ENCODE assay signal across 2 cellular contexts in genomic region chr1:225917536-225917935, GRCh38.
A peak's percentile ranks its signal among the peaks of the same experiment; 100 is the strongest.
TF ChIP-seq lines count a peak whose summit lies in the region.

No MANE protein-coding gene starts in this region.

TF ChIP-seq in HepG2, 621 proteins besides CTCF, POLR2A, EP300 and RAD21:
- TF ChIP-seq ZNF256 (CRISPR knock-in tag; conservative IDR thresholded peaks at IDR 0.05) (no peak), MAFK (conservative IDR thresholded peaks at IDR 0.05 in 1 of 2, IDR thresholded peaks at IDR 0.05 in 1 of 2; ENCODE audit: low read length in 2 of 2) (peak; percentile 24 to 75; a peak in 3 of 4 replicates), MAFF (IDR thresholded peaks at IDR 0.05; ENCODE audit: low read depth, low read length) (peak; percentile 43), ZNF552 (CRISPR knock-in tag; IDR thresholded peaks at IDR 0.05; ENCODE audit: borderline replicate concordance) (no peak), NFE2L2 (IDR thresholded peaks at IDR 0.05; ENCODE audit: low read length) (peak; percentile 90), ZNF10 (CRISPR knock-in tag; IDR thresholded peaks at IDR 0.05; ENCODE audit: borderline replicate concordance, low read depth) (no peak), HIVEP1 (CRISPR knock-in tag; IDR thresholded peaks at IDR 0.05) (no peak)

TF ChIP-seq in endothelial cell of umbilical vein, 7 proteins besides CTCF, POLR2A, EP300 and RAD21:
- TF ChIP-seq, protein P1, sequence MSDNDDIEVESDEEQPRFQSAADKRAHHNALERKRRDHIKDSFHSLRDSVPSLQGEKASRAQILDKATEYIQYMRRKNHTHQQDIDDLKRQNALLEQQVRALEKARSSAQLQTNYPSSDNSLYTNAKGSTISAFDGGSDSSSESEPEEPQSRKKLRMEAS (IDR thresholded peaks at IDR 0.05; ENCODE audit: insufficient read depth, insufficient read length) = no peak
- TF ChIP-seq EZH2 (IDR thresholded peaks at IDR 0.05; ENCODE audit: borderline replicate concordance, low read depth, low read length, severe bottlenecking) (no peak), JUN (IDR thresholded peaks at IDR 0.05; ENCODE audit: borderline replicate concordance, insufficient read depth, insufficient read length, low read depth) (no peak), POLR2AphosphoS5 (IDR thresholded peaks at IDR 0.05; ENCODE audit: insufficient read depth, low read depth, low read length) (no peak), FOS (IDR thresholded peaks at IDR 0.05; ENCODE audit: borderline replicate concordance, insufficient read depth, low read length) (no peak), MYC (IDR thresholded peaks at IDR 0.05; ENCODE audit: low read depth, low read length) (no peak), GATA2 (IDR thresholded peaks at IDR 0.05; ENCODE audit: insufficient read depth, insufficient read length, low read depth, low read length) (no peak)
TF ChIP-seq in endothelial cell of umbilical vein: peak in this region for 0.
